8 cellular contexts compared by ENCODE assay signal in the genomic region with DNA sequence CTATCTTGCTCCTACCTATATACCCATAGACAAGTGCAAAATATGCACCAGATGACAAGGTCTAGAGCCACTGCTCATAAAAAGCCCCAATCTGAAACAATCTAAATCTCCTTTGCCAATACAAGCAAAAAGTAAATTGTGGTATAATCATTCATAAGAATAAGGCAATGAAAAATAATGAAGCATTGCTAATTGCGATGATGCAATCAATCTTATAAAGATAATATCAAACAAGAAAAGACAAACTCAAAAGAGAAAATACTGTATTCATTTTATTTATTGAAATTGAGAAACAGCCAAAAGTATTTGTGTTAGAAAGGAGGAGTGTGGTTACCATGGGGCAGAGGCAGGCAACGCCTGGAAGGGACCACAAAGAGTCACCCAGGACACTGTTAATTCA.
"Had no signal": no experiment of that assay in that cellular context is flagged by ENCODE, and none has a peak within 500 bp of the region (broad histone marks: within the 10 kb centered on the region; RNA-seq: fewer than 3 reads in every experiment).

No MANE protein-coding gene starts in this region.

- DNase-seq: GDM1, GF-D8 had no signal

- H3K4me3 ChIP-seq: GM12878 had no signal

- FAIRE-seq: G401.6, GM12878, GM12891, GM12892, GM18507, GM19239 had no signal

- ATAC-seq: GM12878 had no signal
